1 cellular context compared by ENCODE assay signal in genomic region chr5:141040093-141040762, GRCh38.
TF ChIP-seq lines count a peak whose summit lies in the region.

No MANE protein-coding gene starts in this region.

TF ChIP-seq in HEK293, 187 proteins besides CTCF, POLR2A, EP300 and RAD21 (continued from another document):
- TF ChIP-seq, protein P1, sequence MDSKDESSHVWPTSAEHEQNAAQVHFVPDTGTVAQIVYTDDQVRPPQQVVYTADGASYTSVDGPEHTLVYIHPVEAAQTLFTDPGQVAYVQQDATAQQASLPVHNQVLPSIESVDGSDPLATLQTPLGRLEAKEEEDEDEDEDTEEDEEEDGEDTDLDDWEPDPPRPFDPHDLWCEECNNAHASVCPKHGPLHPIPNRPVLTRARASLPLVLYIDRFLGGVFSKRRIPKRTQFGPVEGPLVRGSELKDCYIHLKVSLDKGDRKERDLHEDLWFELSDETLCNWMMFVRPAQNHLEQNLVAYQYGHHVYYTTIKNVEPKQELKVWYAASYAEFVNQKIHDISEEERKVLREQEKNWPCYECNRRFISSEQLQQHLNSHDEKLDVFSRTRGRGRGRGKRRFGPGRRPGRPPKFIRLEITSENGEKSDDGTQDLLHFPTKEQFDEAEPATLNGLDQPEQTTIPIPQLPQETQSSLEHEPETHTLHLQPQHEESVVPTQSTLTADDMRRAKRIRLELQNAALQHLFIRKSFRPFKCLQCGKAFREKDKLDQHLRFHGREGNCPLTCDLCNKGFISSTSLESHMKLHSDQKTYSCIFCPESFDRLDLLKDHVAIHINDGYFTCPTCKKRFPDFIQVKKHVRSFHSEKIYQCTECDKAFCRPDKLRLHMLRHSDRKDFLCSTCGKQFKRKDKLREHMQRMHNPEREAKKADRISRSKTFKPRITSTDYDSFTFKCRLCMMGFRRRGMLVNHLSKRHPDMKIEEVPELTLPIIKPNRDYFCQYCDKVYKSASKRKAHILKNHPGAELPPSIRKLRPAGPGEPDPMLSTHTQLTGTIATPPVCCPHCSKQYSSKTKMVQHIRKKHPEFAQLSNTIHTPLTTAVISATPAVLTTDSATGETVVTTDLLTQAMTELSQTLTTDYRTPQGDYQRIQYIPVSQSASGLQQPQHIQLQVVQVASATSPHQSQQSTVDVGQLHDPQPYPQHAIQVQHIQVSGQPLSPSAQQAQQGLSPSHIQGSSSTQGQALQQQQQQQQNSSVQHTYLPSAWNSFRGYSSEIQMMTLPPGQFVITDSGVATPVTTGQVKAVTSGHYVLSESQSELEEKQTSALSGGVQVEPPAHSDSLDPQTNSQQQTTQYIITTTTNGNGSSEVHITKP (tag by site-specific recombination; IDR thresholded peaks at IDR 0.05) = no peak
- no peak for TF ChIP-seq ZNF518A (tag by site-specific recombination; conservative IDR thresholded peaks at IDR 0.05; ENCODE audit: low read depth)
- peak; percentile 61 for TF ChIP-seq ZNF654 (tag by site-specific recombination; IDR thresholded peaks at IDR 0.05; ENCODE audit: low read depth)
- no peak for TF ChIP-seq ZNF350 (tag by site-specific recombination; IDR thresholded peaks at IDR 0.05)
- TF ChIP-seq ZNF645 (tag by site-specific recombination; IDR thresholded peaks at IDR 0.05) = no peak
